Comparison of ENCODE assay signal across 20 cellular contexts in genomic region chr2:20536619-20537422, GRCh38.
A peak's percentile ranks its signal among the peaks of the same experiment; 100 is the strongest.
DNase-seq lines count a peak whose midpoint lies in the region; ATAC-seq, FAIRE-seq and TF ChIP-seq lines count a peak whose summit lies in the region.
"Had no signal": no experiment of that assay in that cellular context is flagged by ENCODE, and none has a peak within 500 bp of the region (broad histone marks: within the 10 kb centered on the region; RNA-seq: fewer than 3 reads in every experiment).

No MANE protein-coding gene starts in this region.

- CTCF ChIA-PET in A549 (lab: Yijun Ruan, JAX): interaction anchor here (0.6 to 2.9 kb wide), 4 partner anchors 12 to 125 kb away, joined by 3 to 9 read pairs (median 3); no protein-coding TSS in a partner anchor

- no peak for ATAC-seq in A549
- ATAC-seq in HG03175 (IDR thresholded peaks at IDR 0.05; ENCODE audit: unreplicated experiment): no peak
- ATAC-seq in HG02973 (IDR thresholded peaks at IDR 0.05; ENCODE audit: unreplicated experiment): no peak
- ATAC-seq: activated T-helper 17 cell treated with anti-CD3 and anti-CD28 coated beads, Interleukin-2, amount 50 U/mL, for 72 hours had no signal

- H3K27ac ChIP-seq in A549 (peak overlapping the region; percentile 28 to 72; a peak in 2 of 6 replicates), kidney (ENCODE audit: low read depth in 2 of 2, low read length in 2 of 2) (peak overlapping the region; percentile 68 to 69)
- H3K27ac ChIP-seq: epithelial cell of prostate, transverse colon had no signal

- no peaks in the 10 kb centered on the region for H3K9me3 Mint-ChIP-seq in activated T-cell treated with anti-CD3 and anti-CD28 coated beads, Interleukin-2, amount 50 U/mL, for 24 hours
- H3K9me3 Mint-ChIP-seq: activated CD4-positive, alpha-beta memory T cell treated with anti-CD3 and anti-CD28 coated beads, Interleukin-2, amount 10 ng/mL, durations not matched to agents 7 days and 5 days; activated T-helper 17 cell treated with anti-CD3 and anti-CD28 coated beads, Interleukin-2, amount 50 U/mL, for 72 hours had no signal

- peaks cover 2% of the 10 kb centered on the region for H3K27me3 Mint-ChIP-seq in activated T-cell treated with anti-CD3 and anti-CD28 coated beads, Interleukin-2, amount 50 U/mL, for 24 hours

- H3K4me3 Mint-ChIP-seq in activated T-cell treated with anti-CD3 and anti-CD28 coated beads, Interleukin-2, amount 50 U/mL, for 24 hours: no peak overlapping the region
- H3K4me3 Mint-ChIP-seq: activated CD4-positive, alpha-beta memory T cell treated with anti-CD3 and anti-CD28 coated beads, Interleukin-2, amount 10 ng/mL, durations not matched to agents 7 days and 5 days; activated T-helper 17 cell treated with anti-CD3 and anti-CD28 coated beads, Interleukin-2, amount 50 U/mL, for 72 hours had no signal

- H3K9me3 ChIP-seq in A549: no peaks in the 10 kb centered on the region
- H3K9me3 ChIP-seq in kidney (ENCODE audit: control insufficient read depth in 1 of 2, low read length in 2 of 2): no peaks in the 10 kb centered on the region
- H3K9me3 ChIP-seq: adrenal gland, transverse colon had no signal

- TF ChIP-seq POLR2A in A549 (IDR thresholded peaks at IDR 0.05; ENCODE audit: low read length): no peak

- TF ChIP-seq EP300 in A549 (IDR thresholded peaks at IDR 0.05): no peak

- TF ChIP-seq CTCF in A549 (IDR thresholded peaks at IDR 0.05): no peak
- no peak for TF ChIP-seq CTCF in kidney (IDR thresholded peaks at IDR 0.05; ENCODE audit: borderline replicate concordance, extremely low read depth, insufficient read depth)

- FAIRE-seq in A549 (lab: Jason Lieb, UNC) (no peak), kidney (lab: Jason Lieb, UNC) (no peak)
- FAIRE-seq: A204.1, colon, RCC 7860 had no signal

- H3K36me3 Mint-ChIP-seq in activated T-cell treated with anti-CD3 and anti-CD28 coated beads, Interleukin-2, amount 50 U/mL, for 24 hours (ENCODE audit: low read depth): no peaks in the 10 kb centered on the region

- H3K4me3 ChIP-seq in A549 (no peak overlapping the region), kidney (ENCODE audit: low read length in 2 of 2) (no peak overlapping the region)
- H3K4me3 ChIP-seq: adrenal gland, transverse colon had no signal

- no peak overlapping the region for H3K27ac Mint-ChIP-seq in activated T-cell treated with anti-CD3 and anti-CD28 coated beads, Interleukin-2, amount 50 U/mL, for 24 hours
- H3K27ac Mint-ChIP-seq: activated CD4-positive, alpha-beta memory T cell treated with anti-CD3 and anti-CD28 coated beads, Interleukin-2, amount 10 ng/mL, durations not matched to agents 7 days and 5 days; activated T-helper 17 cell treated with anti-CD3 and anti-CD28 coated beads, Interleukin-2, amount 50 U/mL, for 72 hours; progenitor cell of endocrine pancreas had no signal

- POLR2A ChIA-PET in A549 (lab: Yijun Ruan, JAX): interaction anchor here (1.2 kb wide), 1 partner anchor 90 kb away, joined by 4 read pairs; the partner anchor contains the start of gene RHOB

- no peak overlapping the region for H3K4me2 ChIP-seq in A549

- H3K4me1 ChIP-seq in A549 (peaks cover 32% of the 10 kb centered on the region), kidney (ENCODE audit: control insufficient read depth in 1 of 2, insufficient read depth in 1 of 2, low read depth in 1 of 2, low read length in 2 of 2) (peaks cover 18 to 28% of the 10 kb centered on the region in 2 donors)
- H3K4me1 ChIP-seq: adrenal gland, transverse colon had no signal

- TF ChIP-seq RAD21 in A549 (conservative IDR thresholded peaks at IDR 0.05 in 1 of 2, IDR thresholded peaks at IDR 0.05 in 1 of 2): no peak

- no peaks in the 10 kb centered on the region for H3K4me1 Mint-ChIP-seq in activated T-cell treated with anti-CD3 and anti-CD28 coated beads, Interleukin-2, amount 50 U/mL, for 24 hours (ENCODE audit: low read depth)
- H3K4me1 Mint-ChIP-seq: activated T-helper 17 cell treated with anti-CD3 and anti-CD28 coated beads, Interleukin-2, amount 50 U/mL, for 72 hours had no signal

- no peak for DNase-seq in A549 (ENCODE audit: low read depth in 1 of 2, low spot score in 1 of 2)
- DNase-seq in NCI-H446 treated with DMSO at 0.1 percent for 48 hours (lab: John Stamatoyannopoulos, UW): peak; percentile 33
- DNase-seq in kidney: no peak
- DNase-seq in posterior cingulate gyrus: peak in 8 of 10 donors; percentile 32 to 92 (median 60)
- DNase-seq in activated T-cell treated with anti-CD3 and anti-CD28 coated beads, Interleukin-2, amount 50 U/mL, for 24 hours: no peak
- DNase-seq in activated T-cell treated with anti-CD3 and anti-CD28 coated beads, Interleukin-2, amount 50 U/mL, for 48 hours: no peak
- DNase-seq: activated CD4-positive, alpha-beta memory T cell treated with anti-CD3 and anti-CD28 coated beads, Interleukin-2, amount 10 ng/mL, durations not matched to agents 7 days and 5 days; HCEC 1CT; IMR-90; MV-4-11; transverse colon had no signal

- no peak overlapping the region for H3K9ac ChIP-seq in kidney (ENCODE audit: low read length in 2 of 2)

- H3K36me3 ChIP-seq in kidney (ENCODE audit: control insufficient read depth in 1 of 2, insufficient read depth in 2 of 2, low read length in 2 of 2): no peaks in the 10 kb centered on the region
- H3K36me3 ChIP-seq: adrenal gland, transverse colon had no signal

- intact Hi-C loops in kidney (cut with DNase I): no loop called here
- intact Hi-C loops in posterior cingulate gyrus (cut with DNase I): no loop called here

- 87% methylated on average over 15 of the region's 15 CpGs for WGBS in A549 (ENCODE audit: missing lambda C conversion rate)

TF ChIP-seq in A549, 52 proteins besides CTCF, POLR2A, EP300 and RAD21:
- TF ChIP-seq ELK1 (IDR thresholded peaks at IDR 0.05; ENCODE audit: low read depth, low read length) (no peak), NR3C1 (IDR thresholded peaks at IDR 0.05) (no peak), E2F6 (IDR thresholded peaks at IDR 0.05; ENCODE audit: borderline replicate concordance, low read depth) (no peak), FOSL2 (IDR thresholded peaks at IDR 0.05) (no peak), FOSL2 (CRISPR knock-in tag; IDR thresholded peaks at IDR 0.05) (no peak), USF2 (IDR thresholded peaks at IDR 0.05) (no peak), MAFK (IDR thresholded peaks at IDR 0.05; ENCODE audit: partially characterized antibody) (no peak), NFE2L2 (conservative IDR thresholded peaks at IDR 0.05; ENCODE audit: low read length) (no peak), TFCP2L1 (CRISPR knock-in tag; IDR thresholded peaks at IDR 0.05) (no peak)

Comparison
In these comparisons a context has a peak if more than half of its experiments do, and no peak if none do; other contexts are left out.
1. DNase-seq: peak in NCI-H446 treated with DMSO at 0.1 percent for 48 hours (single experiment) and posterior cingulate gyrus (8 of 10); none in A549 (0 of 2), kidney (single experiment), activated T-cell treated with anti-CD3 and anti-CD28 coated beads, Interleukin-2, amount 50 U/mL, for 24 hours (single experiment) and activated T-cell treated with anti-CD3 and anti-CD28 coated beads, Interleukin-2, amount 50 U/mL, for 48 hours (0 of 2).